1 cellular context compared by ENCODE assay signal in the genomic region with DNA sequence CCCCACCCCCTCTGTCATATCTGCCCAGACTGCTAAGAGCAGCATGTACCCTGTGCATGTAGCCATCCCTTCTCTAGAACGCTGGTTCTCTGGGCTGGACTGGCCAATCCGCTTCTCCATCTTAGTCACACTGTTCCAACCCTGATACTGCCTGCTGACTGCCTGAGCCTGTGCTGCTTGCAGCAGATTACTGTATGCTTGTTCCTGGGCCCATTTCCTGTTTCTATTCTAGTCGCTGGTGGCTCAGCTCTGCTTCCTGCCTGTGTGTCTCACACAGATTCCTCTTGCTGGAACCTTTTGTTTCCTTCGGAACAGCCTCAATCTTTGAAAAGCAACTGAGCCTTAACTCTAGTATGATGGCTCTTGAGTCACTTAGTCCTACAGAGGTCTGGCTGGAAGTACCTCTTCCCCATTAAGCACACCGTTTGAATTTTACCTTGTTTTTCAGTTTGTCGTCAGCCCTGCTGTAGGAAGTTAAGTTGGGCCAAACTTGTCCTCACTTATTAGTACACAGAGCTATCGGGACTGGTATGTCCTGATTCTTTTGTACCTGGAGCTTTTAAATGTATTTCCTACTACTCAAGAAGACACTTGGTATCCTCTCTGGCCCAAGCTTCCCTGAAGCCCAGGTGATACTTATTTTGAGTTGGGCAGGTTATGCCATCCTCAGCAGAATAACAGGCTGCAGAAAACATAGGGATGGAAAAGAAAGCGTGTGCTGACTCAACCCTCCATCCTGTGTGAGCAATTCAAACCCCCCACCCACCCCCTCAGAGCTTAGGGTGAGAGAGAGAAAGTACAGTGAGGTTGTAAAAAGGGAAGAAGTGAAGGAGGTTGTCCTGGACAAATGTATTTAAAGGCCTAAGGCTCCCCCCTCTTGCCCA.
TF ChIP-seq lines count a peak whose summit lies in the region.

No MANE protein-coding gene starts in this region.

TF ChIP-seq in K562, 482 proteins besides CTCF, POLR2A, EP300 and RAD21 (continued from another document and continues in another):
- TF ChIP-seq ARID3A (IDR thresholded peaks at IDR 0.05; ENCODE audit: borderline replicate concordance, low read depth, low read length) (peak; percentile 73; the same call in 1 of the 2 replicates), KLF13 (tag; IDR thresholded peaks at IDR 0.05; ENCODE audit: borderline replicate concordance, low read depth) (no peak), BRD9 (IDR thresholded peaks at IDR 0.05; ENCODE audit: low read depth, partially characterized antibody) (peak; percentile 82), SP1 (CRISPR knock-in tag; IDR thresholded peaks at IDR 0.05) (peak; percentile 68; the same call in 1 of the 2 replicates), SIX5 (IDR thresholded peaks at IDR 0.05; ENCODE audit: borderline replicate concordance in 1 of 2, insufficient read depth in 1 of 2, low read depth in 1 of 2, low read length in 2 of 2) (no peak), CBFA2T3 (IDR thresholded peaks at IDR 0.05) (peak; percentile 97), KLF6 (CRISPR knock-in tag; IDR thresholded peaks at IDR 0.05; ENCODE audit: borderline replicate concordance) (no peak), PTTG1 (tag; IDR thresholded peaks at IDR 0.05; ENCODE audit: low read depth) (no peak), CHAMP1 (IDR thresholded peaks at IDR 0.05) (peak; percentile 48; the same call in 1 of the 2 replicates), ZNF133 (CRISPR knock-in tag; IDR thresholded peaks at IDR 0.05) (no peak), ARHGAP35 (IDR thresholded peaks at IDR 0.05; ENCODE audit: partially characterized antibody) (no peak), HDGF (IDR thresholded peaks at IDR 0.05) (0 out of 2 replicates have a peak, but pooled peaks have one; percentile 47), SRSF7 (optimal IDR thresholded peaks at IDR 0.05; ENCODE audit: low read depth, low read length) (no peak), ZNF384 (IDR thresholded peaks at IDR 0.05; ENCODE audit: low read depth, low read length) (peak; percentile 36; the same call in 1 of the 2 replicates), ZNF24 (IDR thresholded peaks at IDR 0.05) (peak; percentile 86), NFE2 (IDR thresholded peaks at IDR 0.05; ENCODE audit: low read depth) (peak; percentile 56), ARID3B (CRISPR knock-in tag; IDR thresholded peaks at IDR 0.05; ENCODE audit: borderline replicate concordance) (no peak), NBN (IDR thresholded peaks at IDR 0.05; ENCODE audit: low read depth) (peak; percentile 98), KAT7 (CRISPR knock-in tag; IDR thresholded peaks at IDR 0.05; ENCODE audit: borderline replicate concordance) (no peak), ZNF707 (CRISPR knock-in tag; conservative IDR thresholded peaks at IDR 0.05) (no peak), EGR1 (conservative IDR thresholded peaks at IDR 0.05) (peak; percentile 71), SNIP1 (IDR thresholded peaks at IDR 0.05; ENCODE audit: low read depth) (no peak), L3MBTL2 (IDR thresholded peaks at IDR 0.05) (peak; percentile 62; the same call in 1 of the 2 replicates), NCOA1 (IDR thresholded peaks at IDR 0.05; ENCODE audit: low read depth) (peak; percentile 80), NCOA6 (IDR thresholded peaks at IDR 0.05) (no peak), ZC3H11A (IDR thresholded peaks at IDR 0.05; ENCODE audit: low read depth, low read length) (peak; percentile 87; the same call in 1 of the 2 replicates), SMAD2 (IDR thresholded peaks at IDR 0.05; ENCODE audit: low read depth, low read length) (no peak), ZNF263 (CRISPR knock-in tag; IDR thresholded peaks at IDR 0.05; ENCODE audit: borderline replicate concordance) (no peak; the same call in 1 of the 2 replicates), FOXM1 (IDR thresholded peaks at IDR 0.05; ENCODE audit: low read depth) (peak; percentile 79), FOXM1 (CRISPR knock-in tag; IDR thresholded peaks at IDR 0.05; ENCODE audit: low read depth) (no peak), ZNF436 (CRISPR knock-in tag; IDR thresholded peaks at IDR 0.05) (no peak), ARID1B (IDR thresholded peaks at IDR 0.05) (peak; percentile 90), RBM25 (IDR thresholded peaks at IDR 0.05; ENCODE audit: low read depth, low read length, severe bottlenecking) (peak; percentile 71), ZNF445 (CRISPR knock-in tag; IDR thresholded peaks at IDR 0.05; ENCODE audit: low read depth) (no peak), MYBL2 (IDR thresholded peaks at IDR 0.05; ENCODE audit: low read depth) (no peak), MYBL2 (CRISPR knock-in tag; IDR thresholded peaks at IDR 0.05; ENCODE audit: borderline replicate concordance) (no peak), SRSF1 (IDR thresholded peaks at IDR 0.05; ENCODE audit: low read depth, low read length) (no peak), HMBOX1 (IDR thresholded peaks at IDR 0.05) (peak; percentile 93), EHMT2 (IDR thresholded peaks at IDR 0.05) (peak; percentile 33; the same call in 1 of the 2 replicates), POLR3G (IDR thresholded peaks at IDR 0.05; ENCODE audit: extremely low read depth, insufficient read length, insufficient replicate concordance) (no peak), CBX5 (IDR thresholded peaks at IDR 0.05; ENCODE audit: borderline replicate concordance, low read depth) (peak; percentile 76), ELF1 (tag; IDR thresholded peaks at IDR 0.05) (peak; percentile 97), ZNF41 (CRISPR knock-in tag; conservative IDR thresholded peaks at IDR 0.05) (no peak), ZNF785 (CRISPR knock-in tag; IDR thresholded peaks at IDR 0.05) (no peak), DEAF1 (CRISPR knock-in tag; IDR thresholded peaks at IDR 0.05) (no peak), PRPF4 (IDR thresholded peaks at IDR 0.05; ENCODE audit: insufficient read depth, low read depth, low read length, poor library complexity, severe bottlenecking) (no peak), TCF3 (CRISPR knock-in tag; IDR thresholded peaks at IDR 0.05) (peak; percentile 89), BACH1 (tag; IDR thresholded peaks at IDR 0.05) (no peak), ETV1 (tag; conservative IDR thresholded peaks at IDR 0.05; ENCODE audit: low read depth) (peak; percentile 100), ZNF174 (CRISPR knock-in tag; IDR thresholded peaks at IDR 0.05) (no peak)
- TF ChIP-seq, protein P1, sequence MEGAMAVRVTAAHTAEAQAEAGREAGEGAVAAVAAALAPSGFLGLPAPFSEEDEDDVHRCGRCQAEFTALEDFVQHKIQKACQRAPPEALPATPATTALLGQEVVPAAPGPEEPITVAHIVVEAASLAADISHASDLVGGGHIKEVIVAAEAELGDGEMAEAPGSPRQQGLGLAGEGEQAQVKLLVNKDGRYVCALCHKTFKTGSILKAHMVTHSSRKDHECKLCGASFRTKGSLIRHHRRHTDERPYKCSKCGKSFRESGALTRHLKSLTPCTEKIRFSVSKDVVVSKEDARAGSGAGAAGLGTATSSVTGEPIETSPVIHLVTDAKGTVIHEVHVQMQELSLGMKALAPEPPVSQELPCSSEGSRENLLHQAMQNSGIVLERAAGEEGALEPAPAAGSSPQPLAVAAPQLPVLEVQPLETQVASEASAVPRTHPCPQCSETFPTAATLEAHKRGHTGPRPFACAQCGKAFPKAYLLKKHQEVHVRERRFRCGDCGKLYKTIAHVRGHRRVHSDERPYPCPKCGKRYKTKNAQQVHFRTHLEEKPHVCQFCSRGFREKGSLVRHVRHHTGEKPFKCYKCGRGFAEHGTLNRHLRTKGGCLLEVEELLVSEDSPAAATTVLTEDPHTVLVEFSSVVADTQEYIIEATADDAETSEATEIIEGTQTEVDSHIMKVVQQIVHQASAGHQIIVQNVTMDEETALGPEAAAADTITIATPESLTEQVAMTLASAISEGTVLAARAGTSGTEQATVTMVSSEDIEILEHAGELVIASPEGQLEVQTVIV (CRISPR knock-in tag; IDR thresholded peaks at IDR 0.05; ENCODE audit: borderline replicate concordance), result no peak
- TF ChIP-seq, protein P2, sequence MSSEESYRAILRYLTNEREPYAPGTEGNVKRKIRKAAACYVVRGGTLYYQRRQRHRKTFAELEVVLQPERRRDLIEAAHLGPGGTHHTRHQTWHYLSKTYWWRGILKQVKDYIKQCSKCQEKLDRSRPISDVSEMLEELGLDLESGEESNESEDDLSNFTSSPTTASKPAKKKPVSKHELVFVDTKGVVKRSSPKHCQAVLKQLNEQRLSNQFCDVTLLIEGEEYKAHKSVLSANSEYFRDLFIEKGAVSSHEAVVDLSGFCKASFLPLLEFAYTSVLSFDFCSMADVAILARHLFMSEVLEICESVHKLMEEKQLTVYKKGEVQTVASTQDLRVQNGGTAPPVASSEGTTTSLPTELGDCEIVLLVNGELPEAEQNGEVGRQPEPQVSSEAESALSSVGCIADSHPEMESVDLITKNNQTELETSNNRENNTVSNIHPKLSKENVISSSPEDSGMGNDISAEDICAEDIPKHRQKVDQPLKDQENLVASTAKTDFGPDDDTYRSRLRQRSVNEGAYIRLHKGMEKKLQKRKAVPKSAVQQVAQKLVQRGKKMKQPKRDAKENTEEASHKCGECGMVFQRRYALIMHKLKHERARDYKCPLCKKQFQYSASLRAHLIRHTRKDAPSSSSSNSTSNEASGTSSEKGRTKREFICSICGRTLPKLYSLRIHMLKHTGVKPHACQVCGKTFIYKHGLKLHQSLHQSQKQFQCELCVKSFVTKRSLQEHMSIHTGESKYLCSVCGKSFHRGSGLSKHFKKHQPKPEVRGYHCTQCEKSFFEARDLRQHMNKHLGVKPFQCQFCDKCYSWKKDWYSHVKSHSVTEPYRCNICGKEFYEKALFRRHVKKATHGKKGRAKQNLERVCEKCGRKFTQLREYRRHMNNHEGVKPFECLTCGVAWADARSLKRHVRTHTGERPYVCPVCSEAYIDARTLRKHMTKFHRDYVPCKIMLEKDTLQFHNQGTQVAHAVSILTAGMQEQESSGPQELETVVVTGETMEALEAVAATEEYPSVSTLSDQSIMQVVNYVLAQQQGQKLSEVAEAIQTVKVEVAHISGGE (CRISPR knock-in tag; IDR thresholded peaks at IDR 0.05), result peak in 1 of 3 experiments; percentile 62; a peak in 1 of 6 replicates
- TF ChIP-seq, protein P3, sequence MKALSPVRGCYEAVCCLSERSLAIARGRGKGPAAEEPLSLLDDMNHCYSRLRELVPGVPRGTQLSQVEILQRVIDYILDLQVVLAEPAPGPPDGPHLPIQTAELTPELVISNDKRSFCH (CRISPR knock-in tag; IDR thresholded peaks at IDR 0.05), result no peak
- TF ChIP-seq, protein P3 (tag; IDR thresholded peaks at IDR 0.05), result peak; percentile 61; the same call in 1 of the 2 replicates
